In the genomic region with DNA sequence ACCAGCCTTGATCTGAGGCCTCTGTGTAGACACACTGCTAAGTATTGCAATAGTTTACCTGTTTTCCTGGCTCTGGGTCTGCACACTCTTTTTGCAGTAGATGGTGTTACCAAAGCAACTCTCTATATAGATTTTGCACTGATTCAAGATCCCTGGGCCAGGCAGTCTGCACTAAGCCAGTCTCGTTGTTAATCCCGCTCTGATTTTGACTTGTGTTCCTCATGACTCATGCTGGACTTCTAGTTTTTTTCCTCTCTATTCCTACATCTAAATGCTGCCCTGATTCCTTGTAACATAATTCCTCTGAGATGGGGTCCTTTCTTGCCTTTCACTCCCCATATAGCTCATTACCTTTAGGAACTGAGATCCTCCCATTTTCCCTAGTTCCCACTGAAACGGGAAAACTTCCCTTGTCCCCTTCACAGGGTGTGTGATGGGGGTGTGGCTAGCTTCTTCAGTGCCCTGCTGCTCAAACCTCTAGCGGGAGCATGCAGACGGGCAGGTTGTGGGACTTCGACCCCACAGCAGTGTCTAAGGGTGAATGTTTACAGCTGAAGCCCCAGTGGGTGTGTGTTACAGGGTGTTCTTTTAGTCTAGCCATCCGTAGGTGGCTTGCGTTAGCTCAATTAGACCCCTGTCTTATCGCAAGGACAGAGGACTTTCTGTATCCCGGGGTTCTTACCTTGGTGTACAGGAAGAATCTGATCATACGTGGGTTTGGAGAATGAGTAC, we compare ENCODE assay signal across 21 cellular contexts.
"Had no signal": no experiment of that assay in that cellular context is flagged by ENCODE, and none has a peak within 500 bp of the region (broad histone marks: within the 10 kb centered on the region; RNA-seq: fewer than 3 reads in every experiment).

No MANE protein-coding gene starts in this region.

- H3K4me3 ChIP-seq: lower lobe of right lung, prostate gland, spleen, upper lobe of right lung had no signal

- H3K4me1 Mint-ChIP-seq: activated CD4-positive, alpha-beta T cell treated with anti-CD3 and anti-CD28 coated beads, Interleukin-2, amount 10 ng/mL, durations not matched to agents 24 days and 14 days; immature natural killer cell had no signal

- H3K36me3 Mint-ChIP-seq: activated naive CD8-positive, alpha-beta T cell; immature natural killer cell had no signal

- H3K4me3 Mint-ChIP-seq: activated CD4-positive, alpha-beta T cell treated with anti-CD3 and anti-CD28 coated beads, Interleukin-2, amount 10 ng/mL, durations not matched to agents 24 days and 14 days; activated CD8-positive, alpha-beta T cell treated with anti-CD3 and anti-CD28 coated beads, Interleukin-2, amount 10 ng/mL, durations not matched to agents 7 days and 5 days; activated naive CD8-positive, alpha-beta T cell; activated T-cell treated with anti-CD3 and anti-CD28 coated beads, Interleukin-2, amount 50 U/mL, for 72 hours; immature natural killer cell; nephron progenitor cell; stimulated activated naive CD8-positive, alpha-beta T cell treated with anti-CD3 and anti-CD28 coated beads, Interleukin-15, Interleukin-2, amounts not matched to agents 100 ng/mL and 50 ng/mL, for 24 hours had no signal

- H3K27me3 ChIP-seq: brain microvascular endothelial cell, upper lobe of right lung had no signal

- H3K4me1 ChIP-seq: lower lobe of right lung, prostate gland, spleen, upper lobe of right lung had no signal

- H3K9me3 Mint-ChIP-seq: activated CD4-positive, alpha-beta T cell treated with anti-CD3 and anti-CD28 coated beads, Interleukin-2, amount 10 ng/mL, durations not matched to agents 24 days and 14 days; stimulated activated naive CD8-positive, alpha-beta T cell treated with anti-CD3 and anti-CD28 coated beads, Interleukin-15, Interleukin-2, amounts not matched to agents 100 ng/mL and 50 ng/mL, for 24 hours had no signal

- H3K36me3 ChIP-seq: brain microvascular endothelial cell, lower lobe of right lung, prostate gland, spleen, upper lobe of right lung had no signal

- H3K27ac ChIP-seq: brain microvascular endothelial cell, lower lobe of right lung, prostate gland, spleen, upper lobe of right lung had no signal

- DNase-seq: activated CD4-positive, alpha-beta T cell treated with anti-CD3 and anti-CD28 coated beads, Interleukin-2, amount 10 ng/mL, durations not matched to agents 24 days and 14 days; activated CD4-positive, CD25-positive, alpha-beta regulatory T cell; activated CD8-positive, alpha-beta memory T cell treated with anti-CD3 and anti-CD28 coated beads, Interleukin-2, amount 50 U/mL, for 4 hours; activated CD8-positive, alpha-beta T cell treated with anti-CD3 and anti-CD28 coated beads, Interleukin-2, amount 10 ng/mL, durations not matched to agents 7 days and 5 days; activated gamma-delta T cell; activated T-cell treated with anti-CD3 and anti-CD28 coated beads, Interleukin-2, amount 50 U/mL, for 72 hours; amygdala; brain microvascular endothelial cell; effector CD8-positive, alpha-beta T cell; head of caudate nucleus; immature natural killer cell; lower lobe of right lung; nephron progenitor cell; spleen; upper lobe of right lung had no signal

- H3K9me3 ChIP-seq: lower lobe of right lung, prostate gland, upper lobe of right lung had no signal

- FAIRE-seq: endothelial cell of umbilical vein, frontal cortex had no signal

- ATAC-seq: activated CD8-positive, alpha-beta T cell treated with anti-CD3 and anti-CD28 coated beads, Interleukin-2, amount 10 ng/mL, durations not matched to agents 7 days and 5 days; activated T-cell treated with anti-CD3 and anti-CD28 coated beads, Interleukin-2, amount 50 U/mL, for 72 hours; lower lobe of right lung; sciatic nerve; upper lobe of right lung had no signal

- H3K27me3 Mint-ChIP-seq: activated CD4-positive, alpha-beta T cell treated with anti-CD3 and anti-CD28 coated beads, Interleukin-2, amount 10 ng/mL, durations not matched to agents 24 days and 14 days; stimulated activated naive CD8-positive, alpha-beta T cell treated with anti-CD3 and anti-CD28 coated beads, Interleukin-15, Interleukin-2, amounts not matched to agents 100 ng/mL and 50 ng/mL, for 24 hours had no signal
